In genomic region chr11:62506413-62506940, GRCh38 we compare ENCODE assay signal across 1 cellular context.
TF ChIP-seq lines count a peak whose summit lies in the region.

No MANE protein-coding gene starts in this region.

TF ChIP-seq in A549, 52 proteins besides CTCF, POLR2A, EP300 and RAD21 (continued from another document):
- TF ChIP-seq HMGXB4 (CRISPR knock-in tag; IDR thresholded peaks at IDR 0.05; ENCODE audit: borderline replicate concordance) (no peak), HOXB13 (CRISPR knock-in tag; IDR thresholded peaks at IDR 0.05; ENCODE audit: low read depth) (no peak), NFE2L2 (conservative IDR thresholded peaks at IDR 0.05; ENCODE audit: low read length) (no peak), NR3C1 (IDR thresholded peaks at IDR 0.05) (no peak), CHD4 (IDR thresholded peaks at IDR 0.05; ENCODE audit: borderline replicate concordance) (no peak), HES2 (IDR thresholded peaks at IDR 0.05) (no peak), RARB (CRISPR knock-in tag; IDR thresholded peaks at IDR 0.05) (no peak)
